ENCODE assay signal across 8 cellular contexts in the genomic region with DNA sequence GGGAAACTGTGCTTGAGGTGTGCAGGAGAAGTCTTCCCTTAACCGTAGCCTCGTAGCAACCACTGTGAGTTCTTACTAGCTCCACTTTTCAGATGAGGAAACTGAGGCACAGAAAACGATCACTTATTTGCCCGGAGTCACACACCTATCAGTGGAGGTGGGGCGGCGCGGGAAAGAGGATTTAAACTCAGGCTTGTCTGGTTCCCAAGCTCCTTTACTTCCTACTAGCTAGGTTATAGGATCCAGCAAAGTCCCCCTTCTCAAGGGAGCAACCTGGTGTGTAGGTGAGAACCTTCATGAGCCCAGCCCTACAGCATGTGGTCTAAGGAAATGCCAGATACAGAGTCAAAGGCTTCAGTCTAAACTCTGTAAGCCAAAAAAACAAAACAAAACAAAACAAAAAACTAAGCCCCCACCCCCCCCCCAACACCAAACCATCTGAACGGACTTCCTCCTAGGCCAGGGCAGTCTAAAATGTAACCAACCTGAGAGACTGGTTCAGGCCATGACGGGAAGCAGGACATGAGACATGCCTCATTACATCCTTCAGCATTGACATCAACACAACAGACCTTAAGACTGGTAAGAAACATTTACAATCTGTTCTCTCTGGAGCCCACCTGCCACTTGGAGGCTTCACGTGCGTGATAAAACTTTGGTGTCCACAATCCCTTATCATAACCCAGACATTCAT. TPM values are rescaled to one million over a fixed set of nuclear protein-coding genes. Genes with fewer than 3 reads are reported as not detected.
DNase-seq lines count a peak whose midpoint lies in the region; ATAC-seq and TF ChIP-seq lines count a peak whose summit lies in the region.

No MANE protein-coding gene starts in this region.

- H3K4me1 ChIP-seq in HUES6 (ENCODE audit: control insufficient read depth, insufficient read depth, low read length) (peaks cover 14% of the 10 kb centered on the region; the same call in 1 of the 2 replicates), mammary epithelial cell (ENCODE audit: insufficient read depth, low read length) (peaks cover 16% of the 10 kb centered on the region), mesodermal cell (ENCODE audit: control insufficient read depth, insufficient read depth, low read length, poor library complexity, severe bottlenecking) (peaks cover 26% of the 10 kb centered on the region)

- no peaks in the 10 kb centered on the region for H4K20me1 ChIP-seq in mammary epithelial cell (ENCODE audit: insufficient read depth, low read length)

- H3K4me2 ChIP-seq in mammary epithelial cell (ENCODE audit: insufficient read depth, low read depth, low read length) = peak overlapping the region; percentile 95

- H3K27me3 ChIP-seq in HUES6 (ENCODE audit: control insufficient read depth, insufficient read depth, low read length) = no peaks in the 10 kb centered on the region
- H3K27me3 ChIP-seq in mammary epithelial cell (ENCODE audit: insufficient read depth, low read length) = no peaks in the 10 kb centered on the region

- H3K79me2 ChIP-seq in mammary epithelial cell (ENCODE audit: insufficient read depth, low read length) = peaks cover 43% of the 10 kb centered on the region

- H3K36me3 ChIP-seq in HUES6 (ENCODE audit: control insufficient read depth, insufficient read depth, low read length) (no peaks in the 10 kb centered on the region), mammary epithelial cell (ENCODE audit: insufficient read depth, low read length) (no peaks in the 10 kb centered on the region), mesodermal cell (ENCODE audit: control insufficient read depth, insufficient read depth, low read length) (no peaks in the 10 kb centered on the region)

- in situ Hi-C loops in mammary epithelial cell (cut with MboI; ENCODE audit: low sequenced_read_pairs in 2 of 2) = loop anchor here in 1 of 2 donors (25.0 kb wide), 1 partner anchor 266 kb away; no protein-coding TSS in a partner anchor

- H3K9ac ChIP-seq in HUES6 (ENCODE audit: low read length) (peak overlapping the region; percentile 70), mammary epithelial cell (ENCODE audit: insufficient read depth, low read length) (peak overlapping the region; percentile 88)

- WGBS in mammary epithelial cell (ENCODE audit: low coverage, missing lambda C conversion rate) = 50% methylated on average over 10 of the region's 11 CpGs
- 53 to 81% methylated on average over 6 to 7 of the region's 11 CpGs for WGBS in mesodermal cell (ENCODE audit: insufficient coverage in 2 of 2), 2 experiments

- CTCF ChIA-PET in mammary epithelial cell (lab: Charles Lee; ENCODE audit: low non-redundant PET) = no interaction called here

- H3K27ac ChIP-seq in HUES6 (ENCODE audit: low read depth, low read length) (no peak overlapping the region), mammary epithelial cell (ENCODE audit: insufficient read depth, low read depth, low read length) (peak overlapping the region; percentile 74), mesodermal cell (ENCODE audit: low read depth, low read length, severe bottlenecking) (peak overlapping the region; percentile 87)

- H2AFZ ChIP-seq in mammary epithelial cell (ENCODE audit: low read depth, low read length) = peak overlapping the region; percentile 98

- intact Hi-C loops in mammary epithelial cell (cut with micrococcal nuclease) = loop anchor here (1.0 to 2.0 kb wide), 3 partner anchors 10 to 280 kb away; partner anchors contain the start of gene FAM131C

- H3K4me3 ChIP-seq in AG10803 (ENCODE audit: low read length) (peak overlapping the region; percentile 72), HUES6 (ENCODE audit: low read depth, low read length) (peak overlapping the region; percentile 90), mammary epithelial cell (replicated peaks in 1 of 3; ENCODE audit: insufficient read depth in 1 of 3, low read depth in 2 of 3, low read length in 3 of 3) (peak overlapping the region; percentile 80 to 99 (median 83)), mesodermal cell (ENCODE audit: extremely low read depth, insufficient read depth, low read length, poor library complexity, severe bottlenecking) (peak overlapping the region; percentile 93)

- DNase-seq in AG10803 (ENCODE audit: low read depth) (no peak), mammary epithelial cell (no peak), amygdala (lab: John Stamatoyannopoulos, UW) (no peak)

- TSS peak; percentile 59 for BruUV-seq in mammary epithelial cell (replicated peaks; lab: Mats Ljungman, UMichigan)

- TF ChIP-seq CTCF in AG10803 (conservative IDR thresholded peaks at IDR 0.05; ENCODE audit: low read length) = no peak
- no peak for TF ChIP-seq CTCF in mammary epithelial cell (conservative IDR thresholded peaks at IDR 0.05 in 1 of 2, IDR thresholded peaks at IDR 0.05 in 1 of 2; ENCODE audit: extremely low read depth in 1 of 2, insufficient read depth in 1 of 2, low read depth in 1 of 2, low read length in 2 of 2)

- dilution Hi-C loops in mammary epithelial cell (cut with HindIII; ENCODE audit: low sequenced_read_pairs) = no loop called here

- ATAC-seq in GM19328 (IDR thresholded peaks at IDR 0.05; ENCODE audit: unreplicated experiment) (no peak), HG03025 (IDR thresholded peaks at IDR 0.05; ENCODE audit: low FRiP score, unreplicated experiment) (no peak), HG03432 (IDR thresholded peaks at IDR 0.05; ENCODE audit: unreplicated experiment) (no peak)

- H3K9me3 ChIP-seq in HUES6 (ENCODE audit: control insufficient read depth, insufficient read depth, low read depth, low read length) (no peaks in the 10 kb centered on the region), mammary epithelial cell (replicated peaks; ENCODE audit: insufficient read depth, low read length) (no peaks in the 10 kb centered on the region), mesodermal cell (ENCODE audit: control insufficient read depth, low read length) (no peaks in the 10 kb centered on the region)

RNA-seq across cellular contexts. Expression of gene FBXO42, which starts 0.7 kb away (rescaled TPM):
- total RNA-seq in mammary epithelial cell = 10 to 100 TPM; 19.8 to 21.4 TPM
- 15.8 TPM for polyA plus RNA-seq in mammary epithelial cell
- polyA minus RNA-seq in mammary epithelial cell = 22.9 TPM
- polyA plus RNA-seq in mesodermal cell (2013, experiment 1 of 2) = 19.1 TPM
- polyA plus RNA-seq in mesodermal cell (2013, experiment 2 of 2) = 15.0 TPM

RNA-seq across cellular contexts. Expression of gene SZRD1, which starts 14.1 kb away (rescaled TPM):
- 100 to 1,000 TPM in 1 of 2 donors, 10 to 100 TPM in 1; 46.0 to 126 TPM for total RNA-seq in mammary epithelial cell
- polyA plus RNA-seq in mammary epithelial cell = 105 TPM
- 85.1 TPM for polyA minus RNA-seq in mammary epithelial cell
- polyA plus RNA-seq in mesodermal cell (2013, experiment 1 of 2) = 87.9 TPM
- polyA plus RNA-seq in mesodermal cell (2013, experiment 2 of 2) = 70.4 TPM
